Comparison of ENCODE assay signal across 27 cellular contexts in the genomic region with DNA sequence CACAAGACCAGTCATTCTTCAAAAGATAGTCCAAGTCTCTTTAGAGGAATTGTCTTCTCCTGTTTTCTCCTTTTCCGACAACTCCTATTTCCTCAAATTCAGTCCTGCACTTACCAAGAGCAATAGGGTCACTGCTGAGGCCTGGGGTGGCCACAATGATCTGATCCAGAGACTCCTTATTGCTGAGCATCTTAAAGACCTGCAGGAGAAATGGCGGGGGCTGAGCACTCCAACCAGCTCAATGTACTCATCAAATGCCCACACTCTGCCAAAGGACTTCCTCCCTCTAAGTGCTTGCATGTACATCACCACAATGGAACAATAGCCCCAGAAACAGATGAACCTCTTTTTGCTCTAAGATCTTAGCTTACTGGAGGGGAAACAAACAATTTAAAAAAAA. TPM values are rescaled to one million over a fixed set of nuclear protein-coding genes. Genes with fewer than 3 reads are reported as not detected.
A peak's percentile ranks its signal among the peaks of the same experiment; 100 is the strongest.
DNase-seq lines count a peak whose midpoint lies in the region; ATAC-seq and TF ChIP-seq lines count a peak whose summit lies in the region.
"Had no signal": no experiment of that assay in that cellular context is flagged by ENCODE, and none has a peak within 500 bp of the region (broad histone marks: within the 10 kb centered on the region; RNA-seq: fewer than 3 reads in every experiment).

No MANE protein-coding gene starts in this region.

- peaks cover 40% of the 10 kb centered on the region for H3K36me3 Mint-ChIP-seq in activated naive CD8-positive, alpha-beta T cell treated with anti-CD3 and anti-CD28 coated beads, Interleukin-2, amount 10 ng/mL, durations not matched to agents 7 days and 5 days
- H3K36me3 Mint-ChIP-seq in activated naive CD8-positive, alpha-beta T cell treated with anti-CD3 and anti-CD28 coated beads, Interleukin-2, amount 50 U/mL, for 24 hours (ENCODE audit: low read depth) = peaks cover 46% of the 10 kb centered on the region
- peaks cover 63% of the 10 kb centered on the region for H3K36me3 Mint-ChIP-seq in nephron progenitor cell (ENCODE audit: low read depth)
- peaks cover 11% of the 10 kb centered on the region for H3K36me3 Mint-ChIP-seq in T-helper 17 cell (ENCODE audit: low read depth)

- H3K9me3 ChIP-seq in T-helper 17 cell (ENCODE audit: control insufficient read depth, low read length, poor library complexity, severe bottlenecking) = no peaks in the 10 kb centered on the region
- H3K9me3 ChIP-seq: BLaER1 treated with 17β-estradiol and CSF1 and Interleukin-3, amounts not matched to agents 10 nM and 100 nM; SJSA1 had no signal

- POLR2A ChIA-PET in activated naive CD8-positive, alpha-beta T cell treated with anti-CD3 and anti-CD28 coated beads, Interleukin-2, amount 10 ng/mL, durations not matched to agents 7 days and 5 days (lab: Charles Lee) = interaction anchor here (0.8 to 1.0 kb wide), 2 partner anchors 9 to 10 kb away, joined by 3 to 4 read pairs; partner anchors contain the start of gene UBL7

- ATAC-seq in activated naive CD8-positive, alpha-beta T cell treated with anti-CD3 and anti-CD28 coated beads, Interleukin-2, amount 10 ng/mL, durations not matched to agents 7 days and 5 days (ENCODE audit: low read depth) = no peak
- ATAC-seq in activated naive CD8-positive, alpha-beta T cell treated with anti-CD3 and anti-CD28 coated beads, Interleukin-2, amount 50 U/mL, for 24 hours = no peak
- no peak for ATAC-seq in T-helper 17 cell
- ATAC-seq: K562 had no signal

- peaks cover 26% of the 10 kb centered on the region for H3K4me1 Mint-ChIP-seq in activated naive CD8-positive, alpha-beta T cell treated with anti-CD3 and anti-CD28 coated beads, Interleukin-2, amount 10 ng/mL, durations not matched to agents 7 days and 5 days
- peaks cover 30% of the 10 kb centered on the region for H3K4me1 Mint-ChIP-seq in activated naive CD8-positive, alpha-beta T cell treated with anti-CD3 and anti-CD28 coated beads, Interleukin-2, amount 50 U/mL, for 24 hours
- peaks cover 18% of the 10 kb centered on the region for H3K4me1 Mint-ChIP-seq in nephron progenitor cell
- peaks cover 6% of the 10 kb centered on the region for H3K4me1 Mint-ChIP-seq in T-helper 17 cell

- H3K9me3 Mint-ChIP-seq in activated naive CD8-positive, alpha-beta T cell treated with anti-CD3 and anti-CD28 coated beads, Interleukin-2, amount 10 ng/mL, durations not matched to agents 7 days and 5 days = no peaks in the 10 kb centered on the region
- no peaks in the 10 kb centered on the region for H3K9me3 Mint-ChIP-seq in activated naive CD8-positive, alpha-beta T cell treated with anti-CD3 and anti-CD28 coated beads, Interleukin-2, amount 50 U/mL, for 24 hours
- H3K9me3 Mint-ChIP-seq in nephron progenitor cell = no peaks in the 10 kb centered on the region
- H3K9me3 Mint-ChIP-seq: CD4-positive, alpha-beta T cell; H9 had no signal

- H3K27ac ChIP-seq in cingulate gyrus (ENCODE audit: low read depth, low read length) = peak overlapping the region; percentile 39
- H3K27ac ChIP-seq: BLaER1 treated with 17β-estradiol and CSF1 and Interleukin-3, amounts not matched to agents 10 nM and 100 nM; GM23248; PC-9; SJSA1 had no signal

- H3K4me3 Mint-ChIP-seq in activated naive CD8-positive, alpha-beta T cell treated with anti-CD3 and anti-CD28 coated beads, Interleukin-2, amount 10 ng/mL, durations not matched to agents 7 days and 5 days = no peak overlapping the region
- no peak overlapping the region for H3K4me3 Mint-ChIP-seq in activated naive CD8-positive, alpha-beta T cell treated with anti-CD3 and anti-CD28 coated beads, Interleukin-2, amount 50 U/mL, for 24 hours
- H3K4me3 Mint-ChIP-seq in nephron progenitor cell = no peak overlapping the region
- no peak overlapping the region for H3K4me3 Mint-ChIP-seq in T-helper 17 cell
- H3K4me3 Mint-ChIP-seq: CD4-positive, alpha-beta T cell; H9 had no signal

- peak; percentile 2 for DNase-seq in activated naive CD8-positive, alpha-beta T cell treated with anti-CD3 and anti-CD28 coated beads, Interleukin-2, amount 10 ng/mL, durations not matched to agents 7 days and 5 days
- DNase-seq in activated naive CD8-positive, alpha-beta T cell treated with anti-CD3 and anti-CD28 coated beads, Interleukin-2, amount 50 U/mL, for 24 hours = no peak
- DNase-seq in nephron progenitor cell (no peak), dermis blood vessel endothelial cell (no peak), HK-2 (ENCODE audit: unreplicated experiment) (no peak), T-helper 17 cell (no peak)
- DNase-seq: AML-193; CD4-positive, alpha-beta T cell; DMS53; GM23248; H9; Kasumi-1; MV-4-11; NCI-H1105; NCI-H146; NCI-H1930; NCI-H2107; NCI-H446 treated with DMSO at 0.1 percent for 48 hours; NCI-H526; NCI-H82; NK-92 treated with Interleukin-12 subunit alpha and Interleukin-12 subunit beta, amount 100 ng/mL, for 24 hours; PC-9; Right ventricle myocardium superior had no signal

- TF ChIP-seq CTCF in nephron progenitor cell (IDR thresholded peaks at IDR 0.05) = no peak

- no peaks in the 10 kb centered on the region for H3K27me3 Mint-ChIP-seq in activated naive CD8-positive, alpha-beta T cell treated with anti-CD3 and anti-CD28 coated beads, Interleukin-2, amount 10 ng/mL, durations not matched to agents 7 days and 5 days
- H3K27me3 Mint-ChIP-seq in activated naive CD8-positive, alpha-beta T cell treated with anti-CD3 and anti-CD28 coated beads, Interleukin-2, amount 50 U/mL, for 24 hours = no peaks in the 10 kb centered on the region
- H3K27me3 Mint-ChIP-seq in nephron progenitor cell (ENCODE audit: low read depth, poor library complexity) (peaks cover under 1% of the 10 kb centered on the region), T-helper 17 cell (no peaks in the 10 kb centered on the region)
- H3K27me3 Mint-ChIP-seq: CD4-positive, alpha-beta T cell had no signal

- H3K27ac Mint-ChIP-seq in activated naive CD8-positive, alpha-beta T cell treated with anti-CD3 and anti-CD28 coated beads, Interleukin-2, amount 10 ng/mL, durations not matched to agents 7 days and 5 days = no peak overlapping the region
- H3K27ac Mint-ChIP-seq in activated naive CD8-positive, alpha-beta T cell treated with anti-CD3 and anti-CD28 coated beads, Interleukin-2, amount 50 U/mL, for 24 hours = no peak overlapping the region
- H3K27ac Mint-ChIP-seq in nephron progenitor cell (peak overlapping the region; percentile 12), T-helper 17 cell (no peak overlapping the region)
- H3K27ac Mint-ChIP-seq: CD4-positive, alpha-beta T cell; H9 had no signal

RNA-seq across cellular contexts. Expression of gene UBL7, which starts 9.6 kb away (rescaled TPM):
- 10 to 100 TPM; 55.3 to 63.2 TPM for total RNA-seq in activated naive CD8-positive, alpha-beta T cell treated with anti-CD3 and anti-CD28 coated beads, Interleukin-2, amount 10 ng/mL, durations not matched to agents 7 days and 5 days
- total RNA-seq in dermis blood vessel endothelial cell (36.4 and 43.1 TPM in 2 replicates), T-helper 17 cell (10 to 100 TPM; 28.0 to 28.2 TPM)

RNA-seq across cellular contexts. Expression of gene SEMA7A, which starts 17.6 kb away (rescaled TPM):
- 10 to 100 TPM; 15.2 to 15.8 TPM for total RNA-seq in activated naive CD8-positive, alpha-beta T cell treated with anti-CD3 and anti-CD28 coated beads, Interleukin-2, amount 10 ng/mL, durations not matched to agents 7 days and 5 days
- total RNA-seq in dermis blood vessel endothelial cell (0.51 and 2.2 TPM in 2 replicates), T-helper 17 cell (1 to 10 TPM; 2.2 to 3.6 TPM)
